In the genomic region with DNA sequence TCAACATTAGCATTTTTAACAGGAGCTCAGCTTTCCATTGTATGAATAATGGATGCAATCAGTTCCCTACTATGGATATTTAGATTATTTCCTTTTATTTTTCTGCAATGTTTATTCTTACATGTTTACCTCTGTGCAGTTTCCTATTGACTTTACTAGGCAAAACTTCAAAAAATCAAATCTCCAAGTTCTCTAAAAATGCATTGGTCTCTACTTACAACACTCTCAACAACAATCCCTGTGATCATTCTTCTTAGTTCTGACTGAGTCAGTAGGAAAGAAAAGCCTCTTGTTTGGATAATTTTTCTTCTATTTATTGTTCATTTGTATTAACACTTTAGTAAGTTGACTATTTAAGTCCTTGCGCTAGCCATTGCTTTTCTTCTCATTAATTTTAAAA, we compare ENCODE assay signal across 17 cellular contexts.
A peak's percentile ranks its signal among the peaks of the same experiment; 100 is the strongest.
DNase-seq lines count a peak whose midpoint lies in the region; ATAC-seq and TF ChIP-seq lines count a peak whose summit lies in the region.
"Had no signal": no experiment of that assay in that cellular context is flagged by ENCODE, and none has a peak within 500 bp of the region (broad histone marks: within the 10 kb centered on the region; RNA-seq: fewer than 3 reads in every experiment).

No MANE protein-coding gene starts in this region.

- H3K27me3 ChIP-seq in GM23338 (ENCODE audit: insufficient read depth), result no peaks in the 10 kb centered on the region

- H3K36me3 ChIP-seq in GM23338 (ENCODE audit: insufficient read depth), result no peaks in the 10 kb centered on the region

- peak overlapping the region; percentile 76 for H3K27ac Mint-ChIP-seq in GM23338
- H3K27ac Mint-ChIP-seq: CD4-positive, alpha-beta T cell; IgD-negative memory B cell had no signal

- no peaks in the 10 kb centered on the region for H3K4me1 ChIP-seq in GM23338 (ENCODE audit: insufficient read depth)

- peaks cover 3% of the 10 kb centered on the region; the same call in 1 of the 2 replicates for H3K79me2 ChIP-seq in GM23338 (replicated peaks; ENCODE audit: insufficient read depth)

- ATAC-seq in GM23338, result no peak
- ATAC-seq in left lobe of liver, result no peak
- ATAC-seq: A549 had no signal

- no peaks in the 10 kb centered on the region for H3K27me3 Mint-ChIP-seq in GM23338 (ENCODE audit: insufficient read depth, low read depth, poor library complexity)
- H3K27me3 Mint-ChIP-seq: IgD-negative memory B cell had no signal

- no peak for DNase-seq in GM23338 (ENCODE audit: low spot score)
- DNase-seq in caudate nucleus (lab: John Stamatoyannopoulos, UW), result no peak
- DNase-seq in globus pallidus (ENCODE audit: low spot score), result peak; percentile 57
- DNase-seq in substantia nigra (lab: John Stamatoyannopoulos, UW), result no peak
- DNase-seq in left lobe of liver (ENCODE audit: low spot score), result no peak
- no peak for DNase-seq in foreskin fibroblast
- no peak for DNase-seq in activated effector memory CD4-positive, alpha-beta T cell treated with anti-CD3 and anti-CD28 coated beads, Interleukin-2, amount 50 U/mL, for 16 hours
- DNase-seq in SKM-1 treated with dmso at 0.1 percent for 144 hours (lab: John Stamatoyannopoulos, UW; ENCODE audit: unreplicated experiment), result no peak
- DNase-seq: AML-193; Caco-2; CD4-positive, alpha-beta T cell; H9 had no signal

- peaks cover 6% of the 10 kb centered on the region for H3K4me1 Mint-ChIP-seq in GM23338
- H3K4me1 Mint-ChIP-seq: IgD-negative memory B cell had no signal

- H3K4me3 Mint-ChIP-seq in GM23338, result no peak overlapping the region
- H3K4me3 Mint-ChIP-seq: CD4-positive, alpha-beta T cell; H9; IgD-negative memory B cell had no signal

- no peaks in the 10 kb centered on the region for H3K9me3 Mint-ChIP-seq in GM23338
- H3K9me3 Mint-ChIP-seq: CD4-positive, alpha-beta T cell; H9; IgD-negative memory B cell had no signal

- H3F3A ChIP-seq in GM23338 (replicated peaks; ENCODE audit: low read depth), result no peaks in the 10 kb centered on the region

- no peak overlapping the region for H3K27ac ChIP-seq in GM23338 (ENCODE audit: low read depth)
- H3K27ac ChIP-seq in caudate nucleus (ENCODE audit: low read depth, low read length), result peak overlapping the region; percentile 77
- H3K27ac ChIP-seq in substantia nigra (ENCODE audit: low read depth, low read length, poor library complexity, severe bottlenecking), result peak overlapping the region; percentile 62
- H3K27ac ChIP-seq: 22Rv1, C4-2B, HL-60 had no signal

- H3K36me3 Mint-ChIP-seq in GM23338 (ENCODE audit: low read depth), result no peaks in the 10 kb centered on the region
- H3K36me3 Mint-ChIP-seq: IgD-negative memory B cell had no signal

- no peak overlapping the region for H2AFZ ChIP-seq in GM23338

- H3K9me2 ChIP-seq in GM23338 (ENCODE audit: insufficient read depth), result no peaks in the 10 kb centered on the region

- H3K4me2 ChIP-seq in GM23338, result no peak overlapping the region
- H3K4me2 ChIP-seq: A549 had no signal

- H4K20me1 ChIP-seq in GM23338 (replicated peaks; ENCODE audit: insufficient read depth), result no peaks in the 10 kb centered on the region

- H3K4me3 ChIP-seq in GM23338 (no peak overlapping the region), foreskin fibroblast (ENCODE audit: low read depth in 1 of 2, low read length in 2 of 2) (no peak overlapping the region)
- H3K4me3 ChIP-seq: A549 had no signal

- TF ChIP-seq CTCF in GM23338 (conservative IDR thresholded peaks at IDR 0.05; ENCODE audit: low read depth in 2 of 2) (no peak), foreskin fibroblast (IDR thresholded peaks at IDR 0.05; ENCODE audit: low read depth, low read length) (no peak)

TF ChIP-seq in GM23338, 12 proteins besides CTCF, POLR2A, EP300 and RAD21:
- no peak for TF ChIP-seq EZH2 (IDR thresholded peaks at IDR 0.05; ENCODE audit: low read depth, unreplicated experiment)
- TF ChIP-seq, protein P1, sequence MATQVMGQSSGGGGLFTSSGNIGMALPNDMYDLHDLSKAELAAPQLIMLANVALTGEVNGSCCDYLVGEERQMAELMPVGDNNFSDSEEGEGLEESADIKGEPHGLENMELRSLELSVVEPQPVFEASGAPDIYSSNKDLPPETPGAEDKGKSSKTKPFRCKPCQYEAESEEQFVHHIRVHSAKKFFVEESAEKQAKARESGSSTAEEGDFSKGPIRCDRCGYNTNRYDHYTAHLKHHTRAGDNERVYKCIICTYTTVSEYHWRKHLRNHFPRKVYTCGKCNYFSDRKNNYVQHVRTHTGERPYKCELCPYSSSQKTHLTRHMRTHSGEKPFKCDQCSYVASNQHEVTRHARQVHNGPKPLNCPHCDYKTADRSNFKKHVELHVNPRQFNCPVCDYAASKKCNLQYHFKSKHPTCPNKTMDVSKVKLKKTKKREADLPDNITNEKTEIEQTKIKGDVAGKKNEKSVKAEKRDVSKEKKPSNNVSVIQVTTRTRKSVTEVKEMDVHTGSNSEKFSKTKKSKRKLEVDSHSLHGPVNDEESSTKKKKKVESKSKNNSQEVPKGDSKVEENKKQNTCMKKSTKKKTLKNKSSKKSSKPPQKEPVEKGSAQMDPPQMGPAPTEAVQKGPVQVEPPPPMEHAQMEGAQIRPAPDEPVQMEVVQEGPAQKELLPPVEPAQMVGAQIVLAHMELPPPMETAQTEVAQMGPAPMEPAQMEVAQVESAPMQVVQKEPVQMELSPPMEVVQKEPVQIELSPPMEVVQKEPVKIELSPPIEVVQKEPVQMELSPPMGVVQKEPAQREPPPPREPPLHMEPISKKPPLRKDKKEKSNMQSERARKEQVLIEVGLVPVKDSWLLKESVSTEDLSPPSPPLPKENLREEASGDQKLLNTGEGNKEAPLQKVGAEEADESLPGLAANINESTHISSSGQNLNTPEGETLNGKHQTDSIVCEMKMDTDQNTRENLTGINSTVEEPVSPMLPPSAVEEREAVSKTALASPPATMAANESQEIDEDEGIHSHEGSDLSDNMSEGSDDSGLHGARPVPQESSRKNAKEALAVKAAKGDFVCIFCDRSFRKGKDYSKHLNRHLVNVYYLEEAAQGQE (IDR thresholded peaks at IDR 0.05; ENCODE audit: unreplicated experiment), result no peak
- no peak for TF ChIP-seq ZNF462 (CRISPR knock-in tag; IDR thresholded peaks at IDR 0.05)
- TF ChIP-seq CREB1 (CRISPR knock-in tag; IDR thresholded peaks at IDR 0.05; ENCODE audit: low read depth), result no peak
- no peak for TF ChIP-seq POLR2AphosphoS5 (IDR thresholded peaks at IDR 0.05; ENCODE audit: low read depth)
- no peak for TF ChIP-seq EZH2phosphoT487 (IDR thresholded peaks at IDR 0.05; ENCODE audit: unreplicated experiment)
- TF ChIP-seq JUNB (IDR thresholded peaks at IDR 0.05; ENCODE audit: unreplicated experiment), result no peak
- TF ChIP-seq STAT1 (IDR thresholded peaks at IDR 0.05; ENCODE audit: unreplicated experiment), result no peak
